In the genomic region with DNA sequence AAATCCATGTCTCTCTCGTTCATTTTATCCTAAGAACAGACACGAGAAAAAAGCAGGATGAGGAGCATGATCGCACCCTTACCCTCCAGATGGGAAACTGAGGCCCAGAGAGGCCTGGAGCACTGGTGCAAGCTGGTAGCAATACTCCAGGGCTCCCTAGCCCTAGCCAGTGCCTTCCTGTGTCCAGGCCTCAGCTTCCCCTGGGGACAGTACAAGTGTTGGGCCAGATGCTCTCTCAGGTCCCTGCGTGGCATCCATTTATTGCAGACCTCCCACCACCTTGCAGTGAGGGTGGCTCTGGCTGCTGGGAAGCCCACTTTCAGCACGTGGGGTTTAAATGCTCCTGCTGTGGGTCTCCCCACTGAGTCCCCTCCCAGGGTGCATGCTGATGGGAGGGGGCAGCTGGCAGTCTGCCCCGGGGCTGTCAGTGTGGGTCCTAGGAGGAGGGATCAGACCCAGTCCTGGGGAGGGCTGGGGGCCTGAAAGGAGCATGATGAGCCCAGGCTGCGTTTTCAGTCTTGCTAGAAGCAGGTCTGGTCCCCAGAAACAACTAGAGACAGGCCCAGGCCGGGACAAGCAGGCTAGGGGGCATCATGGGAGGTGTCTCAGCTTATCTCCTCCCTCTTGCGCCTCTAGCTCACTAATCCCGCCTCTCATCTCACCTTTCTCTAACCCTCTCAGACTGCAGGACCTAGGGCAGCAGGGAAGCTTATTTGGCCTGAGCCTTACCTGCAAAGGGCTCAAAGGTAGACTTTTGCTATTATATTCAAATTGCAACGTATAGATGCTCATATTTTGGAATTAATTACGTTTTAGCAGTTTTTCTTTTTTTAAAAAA, we compare ENCODE assay signal across 8 cellular contexts. TPM values are rescaled to one million over a fixed set of nuclear protein-coding genes. Genes with fewer than 3 reads are reported as not detected.
DNase-seq lines count a peak whose midpoint lies in the region; ATAC-seq and TF ChIP-seq lines count a peak whose summit lies in the region.

No MANE protein-coding gene starts in this region.

- H3K4me1 Mint-ChIP-seq in neural crest cell = peaks cover 12% of the 10 kb centered on the region

- H3K27me3 Mint-ChIP-seq in neural crest cell (ENCODE audit: low read depth) = no peaks in the 10 kb centered on the region

- H3K79me2 ChIP-seq in mammary epithelial cell (ENCODE audit: insufficient read depth, low read length) = peaks cover 41% of the 10 kb centered on the region

- H3K27me3 ChIP-seq in mammary epithelial cell (ENCODE audit: insufficient read depth, low read length) = no peaks in the 10 kb centered on the region

- DNase-seq in G401 (ENCODE audit: low spot score) (peak; percentile 12), LNCaP clone FGC (ENCODE audit: low read depth) (no peak), mammary epithelial cell (no peak), neural crest cell (ENCODE audit: low read depth, low spot score) (no peak), hypothalamus (lab: John Stamatoyannopoulos, UW) (no peak), NAMALWA (ENCODE audit: low spot score) (no peak), NCI-H1092 (lab: John Stamatoyannopoulos, UW) (no peak)

- intact Hi-C loops in mammary epithelial cell (cut with micrococcal nuclease) = loop anchor here (1.0 to 5.0 kb wide), 3 partner anchors 25 to 109 kb away; no protein-coding TSS in a partner anchor

- H3K9ac ChIP-seq in mammary epithelial cell (ENCODE audit: insufficient read depth, low read length) = no peak overlapping the region

- peak overlapping the region; percentile 34 for H3K4me2 ChIP-seq in mammary epithelial cell (ENCODE audit: insufficient read depth, low read depth, low read length)

- in situ Hi-C loops in G401 (cut with HindIII; ENCODE audit: low sequenced_read_pairs) (loop anchor here (25.0 kb wide), 1 partner anchor 141 kb away; no protein-coding TSS in a partner anchor), mammary epithelial cell (cut with MboI; ENCODE audit: low sequenced_read_pairs in 2 of 2) (no loop called here)

- WGBS in mammary epithelial cell (ENCODE audit: low coverage, missing lambda C conversion rate) = 55% methylated on average over 12 of the region's 12 CpGs

- H3K36me3 Mint-ChIP-seq in neural crest cell (ENCODE audit: low read depth) = peaks cover 6% of the 10 kb centered on the region

- no peaks in the 10 kb centered on the region for H4K20me1 ChIP-seq in mammary epithelial cell (ENCODE audit: insufficient read depth, low read length)

- no peak overlapping the region for H3K27ac ChIP-seq in mammary epithelial cell (ENCODE audit: insufficient read depth, low read depth, low read length)

- peak overlapping the region; percentile 35 for H3K27ac Mint-ChIP-seq in neural crest cell (ENCODE audit: unreplicated experiment)

- no peak for ATAC-seq in HG03457 (IDR thresholded peaks at IDR 0.05; ENCODE audit: unreplicated experiment)

- H3K36me3 ChIP-seq in mammary epithelial cell (ENCODE audit: insufficient read depth, low read length) = peaks cover 13% of the 10 kb centered on the region

- dilution Hi-C loops in mammary epithelial cell (cut with HindIII; ENCODE audit: low sequenced_read_pairs) = loop anchor here (10.0 kb wide), 2 partner anchors 112 to 272 kb away; no protein-coding TSS in a partner anchor

- H3K9me3 ChIP-seq in mammary epithelial cell (replicated peaks; ENCODE audit: insufficient read depth, low read length) = no peaks in the 10 kb centered on the region

- peaks cover 25% of the 10 kb centered on the region for H3K4me1 ChIP-seq in mammary epithelial cell (ENCODE audit: insufficient read depth, low read length)

- H3K4me3 Mint-ChIP-seq in neural crest cell = peak overlapping the region; percentile 79

- BruUV-seq in mammary epithelial cell (replicated peaks; lab: Mats Ljungman, UMichigan) = no TSS peak

- TF ChIP-seq CTCF in LNCaP clone FGC (IDR thresholded peaks at IDR 0.05; ENCODE audit: control insufficient read depth, extremely low read depth, insufficient read depth) = no peak
- no peak for TF ChIP-seq CTCF in mammary epithelial cell (conservative IDR thresholded peaks at IDR 0.05 in 1 of 2, IDR thresholded peaks at IDR 0.05 in 1 of 2; ENCODE audit: extremely low read depth in 1 of 2, insufficient read depth in 1 of 2, low read depth in 1 of 2, low read length in 2 of 2)
- TF ChIP-seq CTCF in neural crest cell (conservative IDR thresholded peaks at IDR 0.05) = no peak

- no peaks in the 10 kb centered on the region for H3K9me3 Mint-ChIP-seq in neural crest cell

- CTCF ChIA-PET in mammary epithelial cell (lab: Charles Lee; ENCODE audit: low non-redundant PET) = no interaction called here

- H3K4me3 ChIP-seq in LNCaP clone FGC (ENCODE audit: low read depth, low read length) = peak overlapping the region; percentile 78
- H3K4me3 ChIP-seq in mammary epithelial cell (replicated peaks in 1 of 3; ENCODE audit: insufficient read depth in 1 of 3, low read depth in 2 of 3, low read length in 3 of 3) = no peak overlapping the region

- peak overlapping the region; percentile 5 for H2AFZ ChIP-seq in mammary epithelial cell (ENCODE audit: low read depth, low read length)

RNA-seq across cellular contexts. Expression of gene PPIF, which starts 0.7 kb away (rescaled TPM):
- total RNA-seq in G401 (2014; rRNA removed; shearing (Covaris generic)) = 58.4 and 66.1 TPM in 2 replicates
- total RNA-seq in mammary epithelial cell (10 to 100 TPM; 32.0 to 78.1 TPM), neural crest cell (74.2 and 76.8 TPM in 2 replicates)
- polyA plus RNA-seq in mammary epithelial cell = 136 TPM
- 94.0 TPM for polyA minus RNA-seq in mammary epithelial cell
